In genomic region chr5:92801921-92802320, GRCh38 we compare ENCODE assay signal across 1 cellular context.
TF ChIP-seq lines count a peak whose summit lies in the region.

No MANE protein-coding gene starts in this region.

TF ChIP-seq in HEK293, 187 proteins besides CTCF, POLR2A, EP300 and RAD21 (continued from another document and continues in another):
- peak; percentile 85 for TF ChIP-seq TSHZ1 (tag by site-specific recombination; IDR thresholded peaks at IDR 0.05; ENCODE audit: borderline replicate concordance)
- TF ChIP-seq ZNF521 (tag by site-specific recombination; IDR thresholded peaks at IDR 0.05), result no peak
- TF ChIP-seq ZNF18 (tag by site-specific recombination; IDR thresholded peaks at IDR 0.05), result peak; percentile 45; the same call in 1 of the 2 replicates
- no peak for TF ChIP-seq REST (tag by site-specific recombination; IDR thresholded peaks at IDR 0.05)
- no peak; the same call in 1 of the 2 replicates for TF ChIP-seq ZNF148 (tag by site-specific recombination; IDR thresholded peaks at IDR 0.05; ENCODE audit: borderline replicate concordance)
- no peak for TF ChIP-seq SCRT1 (tag by site-specific recombination; IDR thresholded peaks at IDR 0.05; ENCODE audit: borderline replicate concordance)
- no peak for TF ChIP-seq ZBTB26 (tag by site-specific recombination; optimal IDR thresholded peaks at IDR 0.05)
- no peak for TF ChIP-seq ZNF658 (tag by site-specific recombination; IDR thresholded peaks at IDR 0.05)
- no peak for TF ChIP-seq RBAK (tag by site-specific recombination; IDR thresholded peaks at IDR 0.05)
- no peak for TF ChIP-seq KLF9 (tag by site-specific recombination; IDR thresholded peaks at IDR 0.05; ENCODE audit: low read depth)
- no peak for TF ChIP-seq ZSCAN30 (tag by site-specific recombination; IDR thresholded peaks at IDR 0.05)
- no peak; the same call in 1 of the 2 replicates for TF ChIP-seq TRIM28 (IDR thresholded peaks at IDR 0.05; ENCODE audit: borderline replicate concordance, low read length)
- peak; percentile 87 for TF ChIP-seq OVOL3 (tag by site-specific recombination; IDR thresholded peaks at IDR 0.05)
- no peak for TF ChIP-seq ZFP41 (tag by site-specific recombination; IDR thresholded peaks at IDR 0.05; ENCODE audit: borderline replicate concordance)
- TF ChIP-seq ZNF623 (tag by site-specific recombination; IDR thresholded peaks at IDR 0.05), result 0 out of 2 replicates have a peak, but pooled peaks have one; percentile 13
- 0 out of 2 replicates have a peak, but pooled peaks have one; percentile 35 for TF ChIP-seq ZNF518A (tag by site-specific recombination; conservative IDR thresholded peaks at IDR 0.05; ENCODE audit: low read depth)
- peak; percentile 44; the same call in 1 of the 2 replicates for TF ChIP-seq ZNF449 (tag by site-specific recombination; IDR thresholded peaks at IDR 0.05)
- TF ChIP-seq ZNF114 (tag by site-specific recombination; IDR thresholded peaks at IDR 0.05), result no peak
- no peak for TF ChIP-seq PRDM2 (tag by site-specific recombination; IDR thresholded peaks at IDR 0.05; ENCODE audit: borderline replicate concordance)
- 0 out of 2 replicates have a peak, but pooled peaks have one; percentile 46 for TF ChIP-seq BCL11A (tag by site-specific recombination; IDR thresholded peaks at IDR 0.05; ENCODE audit: low read depth)
